Comparison of ENCODE assay signal across 33 cellular contexts in genomic region chr1:3434406-3435110, GRCh38. TPM values are rescaled to one million over a fixed set of nuclear protein-coding genes. Genes with fewer than 3 reads are reported as not detected.
"Had no signal": no experiment of that assay in that cellular context is flagged by ENCODE, and none has a peak within 500 bp of the region (broad histone marks: within the 10 kb centered on the region; RNA-seq: fewer than 3 reads in every experiment).

No MANE protein-coding gene starts in this region.

- H3K4me3 ChIP-seq: Peyer's patch had no signal

- ATAC-seq: activated CD8-positive, alpha-beta T cell treated with anti-CD3 and anti-CD28 coated beads for 36 hours; activated T-cell treated with anti-CD3 and anti-CD28 coated beads, Interleukin-2, amount 50 U/mL, for 72 hours; activated T-helper 17 cell treated with anti-CD3 and anti-CD28 coated beads, Interleukin-2, amount 50 U/mL, for 72 hours; PC-3 had no signal

- H3K36me3 Mint-ChIP-seq: activated naive CD8-positive, alpha-beta T cell treated with anti-CD3 and anti-CD28 coated beads for 36 hours; IgD-negative memory B cell had no signal

- H3K4me1 ChIP-seq: Peyer's patch had no signal

- H3K27me3 Mint-ChIP-seq: activated CD4-positive, alpha-beta T cell treated with anti-CD3 and anti-CD28 coated beads, Interleukin-2, amount 10 ng/mL, durations not matched to agents 24 days and 14 days; activated CD8-positive, alpha-beta T cell treated with anti-CD3 and anti-CD28 coated beads for 36 hours; activated naive CD8-positive, alpha-beta T cell treated with anti-CD3 and anti-CD28 coated beads for 36 hours; activated T-helper 17 cell treated with anti-CD3 and anti-CD28 coated beads, Interleukin-2, amount 50 U/mL, for 72 hours had no signal

- H3K36me3 ChIP-seq: brain microvascular endothelial cell, Peyer's patch had no signal

- H3K27ac Mint-ChIP-seq: activated CD4-positive, alpha-beta T cell treated with anti-CD3 and anti-CD28 coated beads, Interleukin-2, amount 10 ng/mL, durations not matched to agents 24 days and 14 days; activated CD8-positive, alpha-beta T cell treated with anti-CD3 and anti-CD28 coated beads for 36 hours; activated naive CD8-positive, alpha-beta T cell treated with anti-CD3 and anti-CD28 coated beads for 36 hours; activated T-cell treated with anti-CD3 and anti-CD28 coated beads, Interleukin-2, amount 50 U/mL, for 72 hours; activated T-helper 17 cell treated with anti-CD3 and anti-CD28 coated beads, Interleukin-2, amount 50 U/mL, for 72 hours; IgD-negative memory B cell had no signal

- H3K9me3 Mint-ChIP-seq: activated CD4-positive, alpha-beta T cell treated with anti-CD3 and anti-CD28 coated beads, Interleukin-2, amount 10 ng/mL, durations not matched to agents 24 days and 14 days; activated CD8-positive, alpha-beta T cell treated with anti-CD3 and anti-CD28 coated beads for 36 hours; activated naive CD8-positive, alpha-beta T cell treated with anti-CD3 and anti-CD28 coated beads for 36 hours; activated T-cell treated with anti-CD3 and anti-CD28 coated beads, Interleukin-2, amount 50 U/mL, for 72 hours; activated T-helper 17 cell treated with anti-CD3 and anti-CD28 coated beads, Interleukin-2, amount 50 U/mL, for 72 hours; IgD-negative memory B cell had no signal

- DNase-seq: activated CD4-positive, alpha-beta T cell treated with anti-CD3 and anti-CD28 coated beads, Interleukin-2, amount 10 ng/mL, durations not matched to agents 24 days and 14 days; activated CD4-positive, alpha-beta T cell treated with anti-CD3 and anti-CD28 coated beads, Interleukin-2, amount 50 U/mL, for 4 hours; activated CD8-positive, alpha-beta T cell treated with anti-CD3 and anti-CD28 coated beads for 36 hours; activated effector memory CD4-positive, alpha-beta T cell treated with anti-CD3 and anti-CD28 coated beads, Interleukin-2, amount 50 U/mL, for 16 hours; activated naive CD4-positive, alpha-beta T cell; activated naive CD4-positive, alpha-beta T cell treated with anti-CD3 and anti-CD28 coated beads, Interleukin-2, amount 50 U/mL, for 16 hours; activated naive CD8-positive, alpha-beta T cell treated with anti-CD3 and anti-CD28 coated beads for 36 hours; activated T-cell treated with anti-CD3 and anti-CD28 coated beads, Interleukin-2, amount 50 U/mL, for 1 hour; activated T-cell treated with anti-CD3 and anti-CD28 coated beads, Interleukin-2, amount 50 U/mL, for 72 hours; amniotic stem cell; brain microvascular endothelial cell; Kasumi-1; KG1; MM.1S; MV-4-11; NCI-H1092; NCI-H1436 treated with DMSO at 0.1 percent for 48 hours; NCI-H1694 treated with DMSO at 0.1 percent for 48 hours; NCI-H2029; NCI-H2107; NCI-H2171; NCI-H510A; NCI-H526; NCI-H748 treated with DMSO at 0.1 percent for 48 hours; NK-92 treated with Interleukin-12 subunit alpha and Interleukin-12 subunit beta, amount 100 ng/mL, for 24 hours; PC-3; Peyer's patch; RPMI8226; T1000 had no signal

- H3K27me3 ChIP-seq: brain microvascular endothelial cell, Peyer's patch had no signal

- H3K27ac ChIP-seq: brain microvascular endothelial cell, Peyer's patch had no signal

- H3K9me3 ChIP-seq: Peyer's patch had no signal

- H3K4me1 Mint-ChIP-seq: activated CD4-positive, alpha-beta T cell treated with anti-CD3 and anti-CD28 coated beads, Interleukin-2, amount 10 ng/mL, durations not matched to agents 24 days and 14 days; activated naive CD8-positive, alpha-beta T cell treated with anti-CD3 and anti-CD28 coated beads for 36 hours; activated T-helper 17 cell treated with anti-CD3 and anti-CD28 coated beads, Interleukin-2, amount 50 U/mL, for 72 hours had no signal

- H3K4me3 Mint-ChIP-seq: activated CD4-positive, alpha-beta T cell treated with anti-CD3 and anti-CD28 coated beads, Interleukin-2, amount 10 ng/mL, durations not matched to agents 24 days and 14 days; activated CD8-positive, alpha-beta T cell treated with anti-CD3 and anti-CD28 coated beads for 36 hours; activated naive CD8-positive, alpha-beta T cell treated with anti-CD3 and anti-CD28 coated beads for 36 hours; activated T-cell treated with anti-CD3 and anti-CD28 coated beads, Interleukin-2, amount 50 U/mL, for 72 hours; activated T-helper 17 cell treated with anti-CD3 and anti-CD28 coated beads, Interleukin-2, amount 50 U/mL, for 72 hours; IgD-negative memory B cell had no signal

RNA-seq across cellular contexts. Expression of gene ARHGEF16, which starts 19.9 kb away (rescaled TPM):
- total RNA-seq: activated CD4-positive, alpha-beta T cell treated with anti-CD3 and anti-CD28 coated beads, Interleukin-2, amount 10 ng/mL, durations not matched to agents 24 days and 14 days; activated CD8-positive, alpha-beta T cell treated with anti-CD3 and anti-CD28 coated beads for 36 hours; T-helper 1 cell treated with Interleukin-12 subunit alpha and Interleukin-12 subunit beta and Interleukin-4 antibody, amounts not matched to agents 30 ng/mL and 1 ng/mL, for 36 hours; T-helper 2 cell treated with Interferon-gamma antibody and Interleukin-4, amounts not matched to agents 100 ng/mL and 5 ng/mL, for 36 hours had no signal
